In genomic region chr6:45445364-45445748, GRCh38 we compare ENCODE assay signal across 9 cellular contexts.
DNase-seq lines count a peak whose midpoint lies in the region; ATAC-seq, FAIRE-seq and TF ChIP-seq lines count a peak whose summit lies in the region.
"Had no signal": no experiment of that assay in that cellular context is flagged by ENCODE, and none has a peak within 500 bp of the region (broad histone marks: within the 10 kb centered on the region; RNA-seq: fewer than 3 reads in every experiment).

No MANE protein-coding gene starts in this region.

- 25 to 37% (median 32%) methylated on average over 2 of the region's 2 CpGs for WGBS in stomach, 5 donors

- intact Hi-C loops in activated CD4-positive, alpha-beta memory T cell treated with anti-CD3 and anti-CD28 coated beads for 36 hours (cut with micrococcal nuclease), result no loop called here
- intact Hi-C loops in stomach (cut with DNase I; ENCODE audit: low total_unique reads), result no loop called here

- no peaks in the 10 kb centered on the region for H3K27me3 Mint-ChIP-seq in activated CD4-positive, alpha-beta memory T cell treated with anti-CD3 and anti-CD28 coated beads for 36 hours

- H3K4me1 ChIP-seq in right atrium auricular region, result peaks cover 0 to 26% of the 10 kb centered on the region in 2 donors
- peaks cover 11 to 41% (median 21%) of the 10 kb centered on the region in 4 donors for H3K4me1 ChIP-seq in stomach

- no peaks in the 10 kb centered on the region for H3K9me3 ChIP-seq in right atrium auricular region
- H3K9me3 ChIP-seq in stomach, result no peaks in the 10 kb centered on the region

- no peaks in the 10 kb centered on the region for H3K27me3 ChIP-seq in right atrium auricular region
- no peaks in the 10 kb centered on the region for H3K27me3 ChIP-seq in stomach

- peak overlapping the region; percentile 41 to 52 for H3K27ac ChIP-seq in right atrium auricular region
- peak overlapping the region; percentile 5 to 76 (median 39) for H3K27ac ChIP-seq in stomach

- ATAC-seq in GM19395 (IDR thresholded peaks at IDR 0.05; ENCODE audit: unreplicated experiment), result no peak

- H3K4me1 Mint-ChIP-seq in activated CD4-positive, alpha-beta memory T cell treated with anti-CD3 and anti-CD28 coated beads for 36 hours (ENCODE audit: low read depth), result peaks cover 89% of the 10 kb centered on the region

- POLR2A ChIA-PET in activated CD4-positive, alpha-beta memory T cell treated with anti-CD3 and anti-CD28 coated beads for 36 hours (lab: Charles Lee), result interaction anchor here (0.7 to 1.3 kb wide), 3 partner anchors 11 to 479 kb away, joined by 3 to 4 read pairs (median 3); partner anchors contain the start of gene SUPT3H

- TF ChIP-seq EP300 in stomach (IDR thresholded peaks at IDR 0.05), result no peak

- peaks cover 80% of the 10 kb centered on the region for H3K36me3 Mint-ChIP-seq in activated CD4-positive, alpha-beta memory T cell treated with anti-CD3 and anti-CD28 coated beads for 36 hours

- no peak for FAIRE-seq in H54 (lab: Jason Lieb, UNC)
- FAIRE-seq: H1 had no signal

- H3K4me3 ChIP-seq in right atrium auricular region, result no peak overlapping the region
- H3K4me3 ChIP-seq in stomach, result no peak overlapping the region

- no peak for TF ChIP-seq POLR2A in stomach (IDR thresholded peaks at IDR 0.05)
- no peak for TF ChIP-seq POLR2A in H54 (IDR thresholded peaks at IDR 0.05; ENCODE audit: low read depth, low read length)

- TF ChIP-seq CTCF in right atrium auricular region (IDR thresholded peaks at IDR 0.05) (no peak), stomach (IDR thresholded peaks at IDR 0.05) (no peak)

- no peaks in the 10 kb centered on the region for H3K36me3 ChIP-seq in right atrium auricular region
- H3K36me3 ChIP-seq in stomach, result no peaks in the 10 kb centered on the region

- peak overlapping the region; percentile 88 for H3K27ac Mint-ChIP-seq in activated CD4-positive, alpha-beta memory T cell treated with anti-CD3 and anti-CD28 coated beads for 36 hours

- no peaks in the 10 kb centered on the region for H3K9me3 Mint-ChIP-seq in activated CD4-positive, alpha-beta memory T cell treated with anti-CD3 and anti-CD28 coated beads for 36 hours

- no peak overlapping the region for H3K4me3 Mint-ChIP-seq in activated CD4-positive, alpha-beta memory T cell treated with anti-CD3 and anti-CD28 coated beads for 36 hours

- CTCF ChIA-PET in activated CD4-positive, alpha-beta memory T cell treated with anti-CD3 and anti-CD28 coated beads for 36 hours (lab: Charles Lee), result no interaction called here

- peak; percentile 48 for DNase-seq in SIG-M5 treated with dmso at 0.1 percent for 504 hours (lab: John Stamatoyannopoulos, UW; ENCODE audit: unreplicated experiment)
- no peak for DNase-seq in SIG-M5 (lab: John Stamatoyannopoulos, UW)
- no peak for DNase-seq in activated CD4-positive, alpha-beta memory T cell treated with anti-CD3 and anti-CD28 coated beads for 36 hours
- DNase-seq in right atrium auricular region (ENCODE audit: low spot score), result no peak
- DNase-seq in stomach, result no peak
- no peak for DNase-seq in AG08396 (ENCODE audit: low spot score)
- DNase-seq in H54 (ENCODE audit: insufficient read length, low spot score), result no peak
